ENCODE assay signal across 8 cellular contexts in the genomic region with DNA sequence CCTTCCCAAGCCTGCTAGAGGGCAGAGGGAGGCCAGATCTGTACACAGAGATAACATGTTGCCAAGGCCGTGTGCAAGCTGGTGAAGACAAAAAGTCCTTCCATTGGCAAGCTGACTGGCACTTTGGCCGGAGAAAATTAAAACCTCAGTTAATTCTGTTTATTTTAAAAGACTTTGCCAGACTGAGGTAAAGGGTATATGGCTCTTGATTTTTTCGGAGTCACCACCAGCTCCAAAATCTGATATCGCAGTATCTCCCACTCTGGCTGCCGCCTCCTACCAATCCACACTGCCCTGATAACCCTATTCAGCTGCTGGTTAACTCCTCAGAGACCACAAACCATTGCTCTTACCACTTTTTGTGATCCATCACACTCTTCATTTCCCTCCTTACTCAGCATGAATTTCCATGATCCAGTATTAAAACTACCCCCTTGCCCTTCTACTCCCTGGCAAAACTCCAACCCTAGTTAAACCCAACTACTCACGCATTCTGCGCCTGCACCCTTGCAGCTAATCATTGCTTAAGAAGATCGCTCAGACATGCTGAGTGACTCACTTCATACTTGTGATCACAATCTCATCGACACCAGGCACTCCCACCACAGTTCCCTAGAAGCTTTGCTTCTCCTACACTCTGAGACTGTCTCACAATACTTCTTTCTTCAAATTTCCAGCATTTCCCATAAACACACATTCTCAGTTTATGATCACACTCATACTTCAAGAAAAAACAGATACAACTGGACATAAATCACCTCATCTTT. TPM values are rescaled to one million over a fixed set of nuclear protein-coding genes. Genes with fewer than 3 reads are reported as not detected.
DNase-seq lines count a peak whose midpoint lies in the region; ATAC-seq and TF ChIP-seq lines count a peak whose summit lies in the region.

No MANE protein-coding gene starts in this region.

- no peaks in the 10 kb centered on the region for H3K9me3 ChIP-seq in BLaER1
- H3K9me3 ChIP-seq in fibroblast of lung (ENCODE audit: control insufficient read depth, insufficient read depth, low read depth, low read length) = no peaks in the 10 kb centered on the region

- H3K27me3 ChIP-seq in BLaER1 = no peaks in the 10 kb centered on the region
- H3K27me3 ChIP-seq in fibroblast of lung (ENCODE audit: control insufficient read depth, insufficient read depth, low read length) = no peaks in the 10 kb centered on the region

- peak overlapping the region; percentile 30 for H2AFZ ChIP-seq in fibroblast of lung (ENCODE audit: low read length)

- H3K4me1 Mint-ChIP-seq in nephron progenitor cell = peaks cover 42% of the 10 kb centered on the region

- peak overlapping the region; percentile 3 for H3K27ac Mint-ChIP-seq in nephron progenitor cell

- TF ChIP-seq CTCF in fibroblast of lung (conservative IDR thresholded peaks at IDR 0.05 in 1 of 2, IDR thresholded peaks at IDR 0.05 in 1 of 2; ENCODE audit: low read depth in 1 of 2, low read length in 2 of 2) (no peak), nephron progenitor cell (IDR thresholded peaks at IDR 0.05) (no peak)

- DNase-seq in Kasumi-1 (lab: John Stamatoyannopoulos, UW) (peak; percentile 40 to 47), fibroblast of lung (ENCODE audit: low read depth in 2 of 2) (peak; percentile 97 to 98), nephron progenitor cell (no peak), NCI-H2081 treated with DMSO at 0.1 percent for 48 hours (lab: John Stamatoyannopoulos, UW) (no peak), NCI-H2171 treated with DMSO at 0.1 percent for 48 hours (lab: John Stamatoyannopoulos, UW) (no peak)
- DNase-seq in activated CD4-positive, alpha-beta T cell treated with anti-CD3 and anti-CD28 coated beads, Interleukin-2, amount 50 U/mL, for 48 hours = peak; percentile 40 to 53

- H4K20me1 ChIP-seq in BLaER1 = no peaks in the 10 kb centered on the region
- H4K20me1 ChIP-seq in fibroblast of lung (ENCODE audit: control insufficient read depth, extremely low read depth, insufficient read depth, low read length) = no peaks in the 10 kb centered on the region

- H3K4me1 ChIP-seq in BLaER1 (peaks cover 45% of the 10 kb centered on the region), fibroblast of lung (ENCODE audit: control insufficient read depth, extremely low read depth, insufficient read depth, low read length) (peaks cover 22% of the 10 kb centered on the region)

- no peaks in the 10 kb centered on the region for H3K9me3 Mint-ChIP-seq in nephron progenitor cell

- H3K27me3 Mint-ChIP-seq in nephron progenitor cell (ENCODE audit: low read depth, poor library complexity) = no peaks in the 10 kb centered on the region

- peaks cover 26% of the 10 kb centered on the region for H3K36me3 Mint-ChIP-seq in nephron progenitor cell (ENCODE audit: low read depth)

- no peak for ATAC-seq in GM18511 (IDR thresholded peaks at IDR 0.05; ENCODE audit: unreplicated experiment)

- H3K4me3 ChIP-seq in BLaER1 (no peak overlapping the region), fibroblast of lung (replicated peaks in 1 of 4; ENCODE audit: control extremely low read depth in 1 of 4, insufficient read depth in 1 of 4, low read depth in 3 of 4, low read length in 4 of 4) (peak overlapping the region; percentile 20 to 57 (median 32))

- no peak overlapping the region for H3K4me3 Mint-ChIP-seq in nephron progenitor cell

- H3K27ac ChIP-seq in BLaER1 (no peak overlapping the region), fibroblast of lung (ENCODE audit: insufficient read depth, low read length) (peak overlapping the region; percentile 98)

- H3K79me2 ChIP-seq in fibroblast of lung (ENCODE audit: control insufficient read depth, insufficient read depth, low read length) = no peaks in the 10 kb centered on the region

- H3K4me2 ChIP-seq in BLaER1 (0 out of 2 replicates have a peak overlapping the region, but pooled peaks have one; percentile 1), fibroblast of lung (ENCODE audit: extremely low read depth, insufficient read depth, low read length) (peak overlapping the region; percentile 95)

- no peak overlapping the region for H3K9ac ChIP-seq in BLaER1
- H3K9ac ChIP-seq in fibroblast of lung (ENCODE audit: insufficient read depth, low read length) = peak overlapping the region; percentile 10

- peaks cover 13% of the 10 kb centered on the region for H3K36me3 ChIP-seq in BLaER1
- no peaks in the 10 kb centered on the region for H3K36me3 ChIP-seq in fibroblast of lung (ENCODE audit: control insufficient read depth, insufficient read depth, low read length)

RNA-seq across cellular contexts. Expression of gene PPP1R15B, which starts 5.8 kb away (rescaled TPM):
- total RNA-seq in fibroblast of lung = 26.7 and 27.7 TPM in 2 replicates
- 22.4 and 26.3 TPM in 2 replicates for polyA plus RNA-seq in fibroblast of lung
- polyA plus RNA-seq in fibroblast of lung (2012) = 12.7 and 13.6 TPM in 2 replicates
- 20.3 and 26.8 TPM in 2 replicates for polyA minus RNA-seq in fibroblast of lung (ENCODE audit: low replicate concordance)

RNA-seq across cellular contexts. Expression of gene PLEKHA6, which starts 57.7 kb away (rescaled TPM):
- total RNA-seq in fibroblast of lung = 1.5 and 3.8 TPM in 2 replicates
- 1.6 and 4.3 TPM in 2 replicates for polyA plus RNA-seq in fibroblast of lung
- polyA plus RNA-seq in fibroblast of lung (2012) = 2.8 and 6.7 TPM in 2 replicates
- polyA minus RNA-seq in fibroblast of lung (ENCODE audit: low replicate concordance) = 4.9 and 14.1 TPM in 2 replicates

Comparison
In these comparisons a context has a peak if more than half of its experiments do, and no peak if none do; other contexts are left out.
1. DNase-seq: peak in Kasumi-1 (2 of 2), activated CD4-positive, alpha-beta T cell treated with anti-CD3 and anti-CD28 coated beads, Interleukin-2, amount 50 U/mL, for 48 hours (2 of 2) and fibroblast of lung (2 of 2); none in nephron progenitor cell (single experiment), NCI-H2081 treated with DMSO at 0.1 percent for 48 hours (single experiment) and NCI-H2171 treated with DMSO at 0.1 percent for 48 hours (single experiment).